Comparison of ENCODE assay signal across 31 cellular contexts in genomic region chr10:11557967-11558366, GRCh38.
"Had no signal": no experiment of that assay in that cellular context is flagged by ENCODE, and none has a peak within 500 bp of the region (broad histone marks: within the 10 kb centered on the region; RNA-seq: fewer than 3 reads in every experiment).

No MANE protein-coding gene starts in this region.

- FAIRE-seq: islet of Langerhans had no signal

- H3K27me3 ChIP-seq: colonic mucosa, foreskin keratinocyte, gastroesophageal sphincter, heart right ventricle, left lung, ovary, spleen, tibial nerve, upper lobe of right lung, uterus had no signal

- H3K4me3 ChIP-seq: colonic mucosa, gastroesophageal sphincter, heart right ventricle, left lung, ovary, psoas muscle, skin epidermis, spleen, thoracic aorta, tibial nerve, upper lobe of right lung, uterus had no signal

- ATAC-seq: foreskin keratinocyte; gastroesophageal sphincter; heart right ventricle; left cardiac atrium; left lung; naive thymus-derived CD8-positive, alpha-beta T cell; psoas muscle; right cardiac atrium; stimulated activated naive B cell treated with anti-CD40 and anti-IgM and Interleukin-4, amounts not matched to agents 10 μg/mL and 1 μg/mL and 100 μg/mL, for 72 hours; upper lobe of right lung had no signal

- H3K27ac ChIP-seq: colonic mucosa, epithelial cell of prostate, foreskin keratinocyte, gastroesophageal sphincter, heart right ventricle, left lung, ovary, psoas muscle, skin epidermis, spleen, thoracic aorta, tibial nerve, upper lobe of right lung, uterus had no signal

- DNase-seq: colonic mucosa; effector CD8-positive, alpha-beta T cell; endodermal cell; foreskin keratinocyte; glutamatergic neuron; heart right ventricle; hippocampal formation; left cardiac atrium; mesendoderm; midbrain; naive thymus-derived CD8-positive, alpha-beta T cell; nephron progenitor cell; nucleus accumbens; ovary; posterior cingulate gyrus; psoas muscle; right cardiac atrium; stimulated activated CD4-positive, alpha-beta T cell treated with anti-CD3 and anti-CD28 coated beads, Interleukin-4, amount 100 ng/mL, for 4 hours; stimulated activated naive B cell treated with anti-CD40 and anti-IgM and Interleukin-4, amounts not matched to agents 10 μg/mL and 1 μg/mL and 100 μg/mL, for 72 hours; upper lobe of right lung; uterus had no signal

- H3K36me3 ChIP-seq: colonic mucosa, gastroesophageal sphincter, heart right ventricle, left lung, ovary, spleen, thoracic aorta, upper lobe of right lung, uterus had no signal

- H3K9me3 ChIP-seq: colonic mucosa, gastroesophageal sphincter, left lung, ovary, psoas muscle, spleen, thoracic aorta, upper lobe of right lung, uterus had no signal

- H3K4me1 ChIP-seq: colonic mucosa, psoas muscle, uterus had no signal

- H3K4me3 Mint-ChIP-seq: dendritic cell treated with granulocyte-macrophage colony-stimulating factor and Interleukin-4, amounts not matched to agents 40 ng/mL and 50 ng/mL, for 4 days; endodermal cell; naive thymus-derived CD8-positive, alpha-beta T cell; nephron progenitor cell; stimulated activated naive B cell treated with anti-CD40 and anti-IgM and Interleukin-4, amounts not matched to agents 10 μg/mL and 1 μg/mL and 100 μg/mL, for 72 hours; stimulated activated naive CD8-positive, alpha-beta T cell treated with anti-CD3 and anti-CD28 coated beads, Interleukin-15, Interleukin-2, amounts not matched to agents 100 ng/mL and 50 ng/mL, for 24 hours had no signal

- H3K27ac Mint-ChIP-seq: dendritic cell treated with granulocyte-macrophage colony-stimulating factor and Interleukin-4, amounts not matched to agents 40 ng/mL and 50 ng/mL, for 4 days; endodermal cell; naive thymus-derived CD8-positive, alpha-beta T cell; nephron progenitor cell; stimulated activated naive CD8-positive, alpha-beta T cell treated with anti-CD3 and anti-CD28 coated beads, Interleukin-15, Interleukin-2, amounts not matched to agents 100 ng/mL and 50 ng/mL, for 24 hours had no signal

- H3K27me3 Mint-ChIP-seq: dendritic cell treated with granulocyte-macrophage colony-stimulating factor and Interleukin-4, amounts not matched to agents 40 ng/mL and 50 ng/mL, for 4 days; naive thymus-derived CD8-positive, alpha-beta T cell; stimulated activated naive B cell treated with anti-CD40 and anti-IgM and Interleukin-4, amounts not matched to agents 10 μg/mL and 1 μg/mL and 100 μg/mL, for 72 hours had no signal
